In the genomic region with DNA sequence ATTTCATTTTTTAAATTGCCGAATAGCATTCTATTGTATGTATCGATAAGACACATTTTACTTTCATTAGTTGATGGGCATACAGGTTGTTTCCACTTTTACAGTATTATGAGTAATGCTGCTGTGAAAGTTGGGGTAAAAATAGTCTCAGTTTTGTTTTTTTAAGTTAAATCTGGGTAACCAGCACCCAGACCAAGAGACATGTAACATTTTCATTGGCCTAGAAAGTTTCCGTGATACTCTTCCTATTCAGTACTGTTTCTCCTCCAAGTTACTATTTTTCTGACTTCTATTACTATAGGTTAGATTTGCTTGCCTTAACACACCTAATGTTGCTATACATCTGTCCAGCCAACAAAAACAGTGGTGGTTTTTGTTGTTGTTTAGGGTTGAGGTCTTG, we compare ENCODE assay signal across 1 cellular context.
A peak's percentile ranks its signal among the peaks of the same experiment; 100 is the strongest.
TF ChIP-seq lines count a peak whose summit lies in the region.

No MANE protein-coding gene starts in this region.

TF ChIP-seq in GM12878, 131 proteins besides CTCF, POLR2A, EP300 and RAD21 (continued from another document):
- TF ChIP-seq, protein P1, sequence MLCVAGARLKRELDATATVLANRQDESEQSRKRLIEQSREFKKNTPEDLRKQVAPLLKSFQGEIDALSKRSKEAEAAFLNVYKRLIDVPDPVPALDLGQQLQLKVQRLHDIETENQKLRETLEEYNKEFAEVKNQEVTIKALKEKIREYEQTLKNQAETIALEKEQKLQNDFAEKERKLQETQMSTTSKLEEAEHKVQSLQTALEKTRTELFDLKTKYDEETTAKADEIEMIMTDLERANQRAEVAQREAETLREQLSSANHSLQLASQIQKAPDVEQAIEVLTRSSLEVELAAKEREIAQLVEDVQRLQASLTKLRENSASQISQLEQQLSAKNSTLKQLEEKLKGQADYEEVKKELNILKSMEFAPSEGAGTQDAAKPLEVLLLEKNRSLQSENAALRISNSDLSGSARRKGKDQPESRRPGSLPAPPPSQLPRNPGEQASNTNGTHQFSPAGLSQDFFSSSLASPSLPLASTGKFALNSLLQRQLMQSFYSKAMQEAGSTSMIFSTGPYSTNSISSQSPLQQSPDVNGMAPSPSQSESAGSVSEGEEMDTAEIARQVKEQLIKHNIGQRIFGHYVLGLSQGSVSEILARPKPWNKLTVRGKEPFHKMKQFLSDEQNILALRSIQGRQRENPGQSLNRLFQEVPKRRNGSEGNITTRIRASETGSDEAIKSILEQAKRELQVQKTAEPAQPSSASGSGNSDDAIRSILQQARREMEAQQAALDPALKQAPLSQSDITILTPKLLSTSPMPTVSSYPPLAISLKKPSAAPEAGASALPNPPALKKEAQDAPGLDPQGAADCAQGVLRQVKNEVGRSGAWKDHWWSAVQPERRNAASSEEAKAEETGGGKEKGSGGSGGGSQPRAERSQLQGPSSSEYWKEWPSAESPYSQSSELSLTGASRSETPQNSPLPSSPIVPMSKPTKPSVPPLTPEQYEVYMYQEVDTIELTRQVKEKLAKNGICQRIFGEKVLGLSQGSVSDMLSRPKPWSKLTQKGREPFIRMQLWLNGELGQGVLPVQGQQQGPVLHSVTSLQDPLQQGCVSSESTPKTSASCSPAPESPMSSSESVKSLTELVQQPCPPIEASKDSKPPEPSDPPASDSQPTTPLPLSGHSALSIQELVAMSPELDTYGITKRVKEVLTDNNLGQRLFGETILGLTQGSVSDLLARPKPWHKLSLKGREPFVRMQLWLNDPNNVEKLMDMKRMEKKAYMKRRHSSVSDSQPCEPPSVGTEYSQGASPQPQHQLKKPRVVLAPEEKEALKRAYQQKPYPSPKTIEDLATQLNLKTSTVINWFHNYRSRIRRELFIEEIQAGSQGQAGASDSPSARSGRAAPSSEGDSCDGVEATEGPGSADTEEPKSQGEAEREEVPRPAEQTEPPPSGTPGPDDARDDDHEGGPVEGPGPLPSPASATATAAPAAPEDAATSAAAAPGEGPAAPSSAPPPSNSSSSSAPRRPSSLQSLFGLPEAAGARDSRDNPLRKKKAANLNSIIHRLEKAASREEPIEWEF (IDR thresholded peaks at IDR 0.05; ENCODE audit: insufficient replicate concordance, low read depth, low read length): peak; percentile 22
- TF ChIP-seq ZSCAN29 (IDR thresholded peaks at IDR 0.05) (no peak), KLF5 (IDR thresholded peaks at IDR 0.05; ENCODE audit: partially characterized antibody) (no peak)
